In genomic region chr2:95530734-95531133, GRCh38 we compare ENCODE assay signal across 9 cellular contexts. TPM values are rescaled to one million over a fixed set of nuclear protein-coding genes. Genes with fewer than 3 reads are reported as not detected.
DNase-seq lines count a peak whose midpoint lies in the region; ATAC-seq, FAIRE-seq and TF ChIP-seq lines count a peak whose summit lies in the region.
"Had no signal": no experiment of that assay in that cellular context is flagged by ENCODE, and none has a peak within 500 bp of the region (broad histone marks: within the 10 kb centered on the region; RNA-seq: fewer than 3 reads in every experiment).

No MANE protein-coding gene starts in this region.

- H3K4me2 ChIP-seq in PC-3 (ENCODE audit: low read length), result no peak overlapping the region

- H2AFZ ChIP-seq in PC-3 (ENCODE audit: low read length), result no peak overlapping the region

- 0 out of 2 replicates have a peak, but pooled peaks cover 9% of the 10 kb centered on the region for H4K20me1 ChIP-seq in PC-3 (ENCODE audit: low read length)

- H3K9ac ChIP-seq in PC-3 (ENCODE audit: low read length), result no peak overlapping the region

- H3K4me3 ChIP-seq in PC-3 (ENCODE audit: low read length), result no peak overlapping the region
- H3K4me3 ChIP-seq in retinal pigment epithelial cell (ENCODE audit: low read length), result no peak overlapping the region

- peak; percentile 64 for DNase-seq in activated CD4-positive, alpha-beta T cell treated with anti-CD3 and anti-CD28 coated beads, Interleukin-2, amount 10 ng/mL, durations not matched to agents 24 days and 14 days
- DNase-seq in activated CD4-positive, alpha-beta T cell treated with anti-CD3 and anti-CD28 coated beads for 1 hour, result no peak
- peak; percentile 56 for DNase-seq in H54 (ENCODE audit: insufficient read length, low spot score)
- DNase-seq in PC-3, result peak; percentile 42
- DNase-seq in retinal pigment epithelial cell (ENCODE audit: low read depth), result peak; percentile 34
- DNase-seq in SK-N-DZ (ENCODE audit: low spot score), result no peak
- DNase-seq in CD4-positive, alpha-beta T cell, result no peak
- DNase-seq in omental fat pad (ENCODE audit: low spot score), result no peak

- TF ChIP-seq CTCF in PC-3 (conservative IDR thresholded peaks at IDR 0.05; ENCODE audit: low read depth, low read length) (no peak), retinal pigment epithelial cell (conservative IDR thresholded peaks at IDR 0.05; ENCODE audit: low read depth, low read length) (no peak), omental fat pad (IDR thresholded peaks at IDR 0.05) (no peak)
- no peak for TF ChIP-seq CTCF in CD4-positive, alpha-beta T cell (IDR thresholded peaks at IDR 0.05)

- no peaks in the 10 kb centered on the region for H3K9me2 ChIP-seq in PC-3 (replicated peaks; ENCODE audit: low read length)

- peaks cover 37% of the 10 kb centered on the region for H3K4me1 Mint-ChIP-seq in activated CD4-positive, alpha-beta T cell treated with anti-CD3 and anti-CD28 coated beads, Interleukin-2, amount 10 ng/mL, durations not matched to agents 24 days and 14 days
- peaks cover 9% of the 10 kb centered on the region for H3K4me1 Mint-ChIP-seq in CD4-positive, alpha-beta T cell (ENCODE audit: low read depth)

- no TSS peak for BruUV-seq in PC-3 (replicated peaks; lab: Mats Ljungman, UMichigan)

- no peaks in the 10 kb centered on the region for H3F3A ChIP-seq in PC-3 (ENCODE audit: low read length, unreplicated experiment)

- H3K79me2 ChIP-seq in PC-3 (ENCODE audit: low read length), result peaks cover 58% of the 10 kb centered on the region

- FAIRE-seq in H54 (lab: Jason Lieb, UNC), result peak; percentile 91
- FAIRE-seq: keratinocyte had no signal

- POLR2A ChIA-PET in PC-3 (lab: Charles Lee; ENCODE audit: unreplicated experiment), result no interaction called here
- POLR2A ChIA-PET in CD4-positive, alpha-beta T cell (lab: Charles Lee), result no interaction called here

- TF ChIP-seq POLR2A in H54 (IDR thresholded peaks at IDR 0.05; ENCODE audit: low read depth, low read length), result no peak

- peaks cover 51% of the 10 kb centered on the region for H3K36me3 Mint-ChIP-seq in activated CD4-positive, alpha-beta T cell treated with anti-CD3 and anti-CD28 coated beads, Interleukin-2, amount 10 ng/mL, durations not matched to agents 24 days and 14 days (ENCODE audit: low read depth)
- peaks cover 42% of the 10 kb centered on the region for H3K36me3 Mint-ChIP-seq in CD4-positive, alpha-beta T cell (ENCODE audit: low read depth)

- H3K27me3 Mint-ChIP-seq in activated CD4-positive, alpha-beta T cell treated with anti-CD3 and anti-CD28 coated beads, Interleukin-2, amount 10 ng/mL, durations not matched to agents 24 days and 14 days, result no peaks in the 10 kb centered on the region
- H3K27me3 Mint-ChIP-seq in CD4-positive, alpha-beta T cell, result no peaks in the 10 kb centered on the region

- ATAC-seq in PC-3 (peak; percentile 44), omental fat pad (ENCODE audit: low FRiP score) (no peak)
- no peak for ATAC-seq in CD4-positive, alpha-beta T cell (ENCODE audit: poor library complexity)

- intact Hi-C loops in activated CD4-positive, alpha-beta T cell treated with anti-CD3 and anti-CD28 coated beads, Interleukin-2, amount 10 ng/mL, durations not matched to agents 24 days and 14 days (cut with micrococcal nuclease), result loop anchor here (1.0 to 10.0 kb wide), 3 partner anchors 9 to 1004 kb away; partner anchors contain the start of genes ARID5A and FAHD2A
- intact Hi-C loops in PC-3 (cut with micrococcal nuclease), result no loop called here
- intact Hi-C loops in CD4-positive, alpha-beta T cell (cut with DNase I, micrococcal nuclease), result no loop called here

- H3K4me1 ChIP-seq in PC-3 (ENCODE audit: insufficient read depth, low read length), result peaks cover 26% of the 10 kb centered on the region

- H3K36me3 ChIP-seq in PC-3 (ENCODE audit: low read depth, low read length), result peaks cover 10% of the 10 kb centered on the region

- CTCF ChIA-PET in PC-3 (lab: Charles Lee), result no interaction called here
- CTCF ChIA-PET in CD4-positive, alpha-beta T cell (lab: Charles Lee), result no interaction called here

- H3K9me3 ChIP-seq in PC-3 (ENCODE audit: low read length), result no peaks in the 10 kb centered on the region
- peaks cover 8% of the 10 kb centered on the region for H3K9me3 ChIP-seq in CD4-positive, alpha-beta T cell (ENCODE audit: control insufficient read depth, low read length)

- H3K27ac Mint-ChIP-seq in activated CD4-positive, alpha-beta T cell treated with anti-CD3 and anti-CD28 coated beads, Interleukin-2, amount 10 ng/mL, durations not matched to agents 24 days and 14 days, result peak overlapping the region; percentile 89
- H3K27ac Mint-ChIP-seq in CD4-positive, alpha-beta T cell, result no peak overlapping the region

- H3K9me3 Mint-ChIP-seq in activated CD4-positive, alpha-beta T cell treated with anti-CD3 and anti-CD28 coated beads, Interleukin-2, amount 10 ng/mL, durations not matched to agents 24 days and 14 days, result no peaks in the 10 kb centered on the region
- H3K9me3 Mint-ChIP-seq in CD4-positive, alpha-beta T cell, result peaks cover 8% of the 10 kb centered on the region

- H3K4me3 Mint-ChIP-seq in activated CD4-positive, alpha-beta T cell treated with anti-CD3 and anti-CD28 coated beads, Interleukin-2, amount 10 ng/mL, durations not matched to agents 24 days and 14 days, result peak overlapping the region; percentile 53
- H3K4me3 Mint-ChIP-seq in CD4-positive, alpha-beta T cell, result no peak overlapping the region

- H3K27me3 ChIP-seq in PC-3 (ENCODE audit: low read length), result no peaks in the 10 kb centered on the region
- H3K27me3 ChIP-seq in CD4-positive, alpha-beta T cell (ENCODE audit: control insufficient read depth, insufficient read depth, low read length), result no peaks in the 10 kb centered on the region

- no peak overlapping the region for H3K27ac ChIP-seq in PC-3 (ENCODE audit: low read length)
- no peak overlapping the region for H3K27ac ChIP-seq in CD4-positive, alpha-beta T cell (ENCODE audit: low read depth, low read length)

RNA-seq across cellular contexts. Expression of gene TRIM43B, which starts 46.2 kb away (rescaled TPM):
- total RNA-seq in activated CD4-positive, alpha-beta T cell treated with anti-CD3 and anti-CD28 coated beads, Interleukin-2, amount 10 ng/mL, durations not matched to agents 24 days and 14 days, result not detected in 2 replicates
- total RNA-seq in PC-3 (2014; rRNA removed) (not detected in 2 replicates), omental fat pad (not detected)
- polyA plus RNA-seq in SK-N-DZ (2014; cell fraction: cytosol; rRNA removed), result not detected in 2 replicates
- not detected in 2 replicates for polyA plus RNA-seq in SK-N-DZ (2014; cell fraction: nucleus; rRNA removed)
- total RNA-seq in CD4-positive, alpha-beta T cell, result not detected
- polyA plus RNA-seq: keratinocyte had no signal

Comparison
In these comparisons a context has a peak if more than half of its experiments do, and no peak if none do; other contexts are left out.
1. DNase-seq: peak in activated CD4-positive, alpha-beta T cell treated with anti-CD3 and anti-CD28 coated beads, Interleukin-2, amount 10 ng/mL, durations not matched to agents 24 days and 14 days (single experiment), H54 (single experiment), PC-3 (single experiment) and retinal pigment epithelial cell (single experiment); none in activated CD4-positive, alpha-beta T cell treated with anti-CD3 and anti-CD28 coated beads for 1 hour (single experiment), SK-N-DZ (single experiment), CD4-positive, alpha-beta T cell (0 of 10) and omental fat pad (single experiment).